ENCODE assay signal across 34 cellular contexts in genomic region chr6:97863697-97864096, GRCh38.
"Had no signal": no experiment of that assay in that cellular context is flagged by ENCODE, and none has a peak within 500 bp of the region (broad histone marks: within the 10 kb centered on the region; RNA-seq: fewer than 3 reads in every experiment).

No MANE protein-coding gene starts in this region.

- H3K4me2 ChIP-seq: KMS-11 had no signal

- H3K27ac ChIP-seq: KMS-11 had no signal

- H3K4me3 ChIP-seq: MG63 had no signal

- H3K27me3 ChIP-seq: MG63 had no signal

- H3K36me3 ChIP-seq: MG63 had no signal

- H3K9ac ChIP-seq: KMS-11 had no signal

- DNase-seq: Karpas-422, Kasumi-1, MG63, MM.1S, MV-4-11, NCI-H1048, NCI-H1092, NCI-H1092 treated with DMSO at 0.1 percent for 48 hours, NCI-H1105, NCI-H1105 treated with DMSO at 0.1 percent for 48 hours, NCI-H1417, NCI-H1417 treated with DMSO at 0.1 percent for 48 hours, NCI-H1436, NCI-H1436 treated with DMSO at 0.1 percent for 48 hours, NCI-H146, NCI-H1694, NCI-H1694 treated with DMSO at 0.1 percent for 48 hours, NCI-H187, NCI-H187 treated with DMSO at 0.1 percent for 48 hours, NCI-H1930, NCI-H2029, NCI-H2029 treated with DMSO at 0.1 percent for 48 hours, NCI-H2081, NCI-H2081 treated with DMSO at 0.1 percent for 48 hours, NCI-H2107, NCI-H2171, NCI-H2171 treated with DMSO at 0.1 percent for 48 hours, NCI-H2227 treated with DMSO at 0.1 percent for 48 hours, NCI-H226, NCI-H345, NCI-H446, NCI-H446 treated with DMSO at 0.1 percent for 48 hours, NCI-H510A had no signal

- H3K9me3 ChIP-seq: MG63 had no signal
